In the genomic region with DNA sequence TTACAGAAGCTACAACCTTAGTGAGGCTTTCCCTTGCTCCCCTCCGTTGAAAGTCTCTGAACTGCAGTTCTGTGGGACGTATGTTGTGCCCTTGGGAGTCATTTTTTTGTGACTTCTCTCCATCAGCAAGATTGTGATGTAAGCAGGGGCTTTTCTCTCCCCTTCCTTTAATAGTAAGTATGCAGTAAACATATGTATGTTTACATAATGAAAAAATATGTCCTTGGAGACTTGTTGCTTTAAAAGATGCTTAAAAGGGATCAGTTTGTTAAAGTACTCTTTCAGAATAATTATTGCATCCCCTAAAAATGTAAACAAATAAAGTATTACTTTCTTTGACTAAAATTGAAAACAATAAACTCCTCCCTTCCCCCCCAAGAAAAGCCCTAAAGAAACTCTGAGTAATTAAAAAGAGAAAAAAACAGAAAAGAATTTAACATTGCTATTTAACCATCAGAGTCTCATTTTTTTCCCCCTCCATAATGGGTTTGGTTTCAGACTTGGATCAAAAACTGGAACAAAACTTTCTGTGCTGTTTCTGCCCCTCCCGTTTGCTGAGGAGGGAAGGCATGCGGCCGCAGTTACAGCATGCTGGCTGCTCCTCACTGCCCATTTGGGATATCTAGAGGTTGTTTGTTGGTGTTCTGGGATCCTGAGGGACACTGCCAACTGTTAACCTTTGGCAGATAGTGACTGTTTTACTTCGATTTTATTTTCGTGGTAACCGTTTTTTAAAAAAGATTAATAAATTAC, we compare ENCODE assay signal across 14 cellular contexts. TPM values are rescaled to one million over a fixed set of nuclear protein-coding genes. Genes with fewer than 3 reads are reported as not detected.
DNase-seq lines count a peak whose midpoint lies in the region; ATAC-seq and TF ChIP-seq lines count a peak whose summit lies in the region.
"Had no signal": no experiment of that assay in that cellular context is flagged by ENCODE, and none has a peak within 500 bp of the region (broad histone marks: within the 10 kb centered on the region; RNA-seq: fewer than 3 reads in every experiment).

No MANE protein-coding gene starts in this region.

- H3K4me1 ChIP-seq in ascending aorta (peaks cover 27 to 81% of the 10 kb centered on the region in 2 donors), heart left ventricle (peaks cover 19 to 86% (median 64%) of the 10 kb centered on the region in 12 donors), trophoblast cell (ENCODE audit: control insufficient read depth in 1 of 2, insufficient read depth in 2 of 2, low read length in 2 of 2) (peaks cover 37 to 40% of the 10 kb centered on the region in 2 experiments), body of pancreas (peaks cover 14% of the 10 kb centered on the region)

- no peaks in the 10 kb centered on the region for H3K36me3 ChIP-seq in ascending aorta
- H3K36me3 ChIP-seq in heart left ventricle, result no peaks in the 10 kb centered on the region
- no peaks in the 10 kb centered on the region for H3K36me3 ChIP-seq in trophoblast cell (ENCODE audit: control insufficient read depth in 1 of 2, insufficient read depth in 2 of 2, low read length in 2 of 2)
- no peaks in the 10 kb centered on the region for H3K36me3 ChIP-seq in body of pancreas (replicated peaks in 1 of 2; ENCODE audit: insufficient read depth in 1 of 2, low read depth in 2 of 2)
- H3K36me3 ChIP-seq: pancreas had no signal

- peaks cover 35% of the 10 kb centered on the region for H3K79me2 ChIP-seq in trophoblast cell (ENCODE audit: control insufficient read depth, insufficient read depth, low read length, poor library complexity)

- peaks cover 11% of the 10 kb centered on the region for H3K79me1 ChIP-seq in trophoblast cell (ENCODE audit: low read length)

- CTCF ChIA-PET in AG04449 (lab: Yijun Ruan, JAX), result interaction anchor here (0.6 to 1.5 kb wide), 3 partner anchors 14 to 87 kb away, joined by 3 to 6 read pairs (median 6); no protein-coding TSS in a partner anchor

- H3K9me3 ChIP-seq in ascending aorta (no peaks in the 10 kb centered on the region), heart left ventricle (no peaks in the 10 kb centered on the region), trophoblast cell (ENCODE audit: insufficient read depth, low read depth, low read length) (no peaks in the 10 kb centered on the region), body of pancreas (no peaks in the 10 kb centered on the region)
- H3K9me3 ChIP-seq: pancreas had no signal

- 28 to 32% (median 31%) methylated on average over 8 of the region's 8 CpGs for WGBS in heart left ventricle, 4 donors
- whole genome bisulfite sequencing in trophoblast cell (ENCODE audit: extremely low coverage, insufficient coverage, insufficient read length), result no CpG with 5 or more reads among the region's 8 CpGs
- WGBS in body of pancreas, 2 donors, result 45 to 46% methylated on average over 8 of the region's 8 CpGs

- TF ChIP-seq CTCF in AG04449 (IDR thresholded peaks at IDR 0.05; ENCODE audit: insufficient read depth, low read length, missing control alignments) (no peak), ascending aorta (IDR thresholded peaks at IDR 0.05) (no peak), heart left ventricle (IDR thresholded peaks at IDR 0.05) (no peak), body of pancreas (IDR thresholded peaks at IDR 0.05) (no peak)

- no peak overlapping the region for H2BK5ac ChIP-seq in trophoblast cell (ENCODE audit: low read depth, low read length, poor library complexity)

- H4K91ac ChIP-seq in trophoblast cell (ENCODE audit: low read depth, low read length), result no peak overlapping the region

- TF ChIP-seq POLR2A in heart left ventricle (IDR thresholded peaks at IDR 0.05) (no peak), body of pancreas (IDR thresholded peaks at IDR 0.05) (no peak)

- no peak overlapping the region for H4K12ac ChIP-seq in trophoblast cell (ENCODE audit: low read depth, low read length)

- intact Hi-C loops in ascending aorta (cut with DNase I) (loop anchor here (1.0 to 10.0 kb wide), 2 partner anchors 39 to 481 kb away; a partner anchor contains a TSS), heart left ventricle (cut with DNase I) (loop anchor here in 4 of 10 donors (2.0 to 5.0 kb wide), 2 partner anchors 36 to 39 kb away; no protein-coding TSS in a partner anchor), body of pancreas (cut with DNase I) (no loop called here)

- H3K23ac ChIP-seq in trophoblast cell (ENCODE audit: low read length), result no peak overlapping the region

- H3K4ac ChIP-seq in trophoblast cell (ENCODE audit: low read depth, low read length), result peak overlapping the region; percentile 96

- no peak overlapping the region for H3K14ac ChIP-seq in trophoblast cell (ENCODE audit: low read length)

- H3K4me2 ChIP-seq in trophoblast cell (ENCODE audit: low read length), result no peak overlapping the region

- H3K4me3 ChIP-seq in AG04449 (ENCODE audit: low read depth, low read length) (peak overlapping the region; percentile 4; the same call in 1 of the 2 replicates), ascending aorta (peak overlapping the region; percentile 13 to 52), heart left ventricle (peak overlapping the region in 3 of 12 donors; percentile 11 to 26 (median 24)), trophoblast cell (ENCODE audit: low read depth, low read length) (no peak overlapping the region), body of pancreas (no peak overlapping the region)
- H3K4me3 ChIP-seq: pancreas, SK-N-MC had no signal

- H3K9ac ChIP-seq in trophoblast cell (ENCODE audit: low read length), result no peak overlapping the region

- H3K27ac ChIP-seq in ascending aorta (peak overlapping the region; percentile 95 to 99), heart left ventricle (peak overlapping the region; percentile 2 to 90 (median 65)), trophoblast cell (ENCODE audit: low read depth, low read length) (no peak overlapping the region), body of pancreas (no peak overlapping the region)
- H3K27ac ChIP-seq: pancreas, SK-N-MC had no signal

- H2BK120ac ChIP-seq in trophoblast cell (ENCODE audit: insufficient read depth, low read length, poor library complexity), result no peak overlapping the region

- H2AFZ ChIP-seq in trophoblast cell (ENCODE audit: insufficient read depth, low read length, poor library complexity), result no peak overlapping the region

- no peaks in the 10 kb centered on the region for H3K27me3 ChIP-seq in ascending aorta
- H3K27me3 ChIP-seq in heart left ventricle, result no peaks in the 10 kb centered on the region
- no peaks in the 10 kb centered on the region for H3K27me3 ChIP-seq in trophoblast cell (ENCODE audit: insufficient read depth, low read length)
- no peaks in the 10 kb centered on the region for H3K27me3 ChIP-seq in body of pancreas
- H3K27me3 ChIP-seq: pancreas had no signal

- no peak overlapping the region for H4K8ac ChIP-seq in trophoblast cell (ENCODE audit: low read depth, low read length)

- no peak overlapping the region for H3K18ac ChIP-seq in trophoblast cell (ENCODE audit: low read length)

- DNase-seq in AG04449 (ENCODE audit: low read depth, low spot score) (no peak), ascending aorta (ENCODE audit: low spot score in 2 of 2) (no peak), heart left ventricle (peak in 3 of 5 donors; percentile 41 to 61 (median 47)), trophoblast cell (peak in 1 of 2 donors; percentile 30), mucosa of gallbladder (ENCODE audit: low spot score) (no peak), body of pancreas (no peak), NCI-H187 treated with DMSO at 0.1 percent for 48 hours (lab: John Stamatoyannopoulos, UW) (no peak), iPS-NIHi11 (ENCODE audit: low spot score) (no peak)
- DNase-seq: ACHN; activated CD4-positive, alpha-beta T cell treated with anti-CD3 and anti-CD28 coated beads, Interleukin-2, amount 10 ng/mL, durations not matched to agents 7 days and 5 days; activated gamma-delta T cell treated with Interleukin-2 at 50 U/mL for 16 hours; NCI-H510A; pancreas had no signal

- H2AK5ac ChIP-seq in trophoblast cell (ENCODE audit: low read length), result no peak overlapping the region

- POLR2A ChIA-PET in AG04449 (lab: Yijun Ruan, JAX), result interaction anchor here (1.1 kb wide), 1 partner anchor 27 kb away, joined by 3 read pairs; no protein-coding TSS in a partner anchor

- H2BK12ac ChIP-seq in trophoblast cell (ENCODE audit: low read length), result no peak overlapping the region

- ATAC-seq in heart left ventricle (peak; percentile 50 to 79 (median 65)), body of pancreas (no peak)

RNA-seq across cellular contexts. Expression of a gene that starts 40.2 kb away (rescaled TPM):
- total RNA-seq in ascending aorta (262 TPM), heart left ventricle (10 to 100 TPM; 45.4 to 99.1 (median 63.2) TPM), mucosa of gallbladder (111 TPM), body of pancreas (100 to 1,000 TPM in 1 of 2 donors, 10 to 100 TPM in 1; 62.0 to 137 TPM)
- 10 to 100 TPM; 35.2 to 50.9 TPM for polyA plus RNA-seq in heart left ventricle
- 47.9 and 49.7 TPM in 2 replicates for polyA plus RNA-seq in trophoblast cell (2013)

Comparison
In these comparisons a context has a peak if more than half of its experiments do, and no peak if none do; other contexts are left out.
1. DNase-seq: peak in heart left ventricle (3 of 5); none in AG04449 (single experiment), ascending aorta (0 of 2), mucosa of gallbladder (single experiment), body of pancreas (0 of 4), NCI-H187 treated with DMSO at 0.1 percent for 48 hours (single experiment) and iPS-NIHi11 (single experiment).
2. H3K4me3 ChIP-seq: peak in AG04449 (single experiment) and ascending aorta (2 of 2); none in trophoblast cell (single experiment) and body of pancreas (0 of 2).
3. H3K27ac ChIP-seq: peak in ascending aorta (2 of 2) and heart left ventricle (12 of 12); none in trophoblast cell (single experiment) and body of pancreas (0 of 4).